9 cellular contexts compared by ENCODE assay signal in the genomic region with DNA sequence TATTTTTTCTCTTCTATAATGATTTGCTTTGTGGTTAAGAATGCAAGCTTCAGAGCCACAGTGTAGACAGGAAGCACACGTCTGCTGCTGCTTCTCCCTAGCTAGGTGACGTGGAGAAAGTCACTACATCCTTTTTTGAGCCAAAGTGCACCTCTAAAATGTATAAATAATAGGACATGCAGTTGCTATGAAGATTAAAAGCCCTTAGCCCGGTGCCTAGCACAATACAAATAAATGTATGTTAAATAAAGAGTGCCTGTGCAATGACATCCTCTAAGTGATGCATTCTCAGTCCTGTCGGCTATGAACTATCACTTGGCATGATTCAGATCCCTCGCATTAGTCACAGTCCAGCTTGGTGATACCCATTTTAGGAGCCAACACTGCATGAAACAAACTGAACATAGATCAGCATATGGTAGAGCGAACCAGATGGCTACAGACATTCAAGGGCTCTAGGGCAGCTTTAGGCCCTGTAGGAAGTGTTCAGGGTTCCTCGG. TPM values are rescaled to one million over a fixed set of nuclear protein-coding genes. Genes with fewer than 3 reads are reported as not detected.
DNase-seq lines count a peak whose midpoint lies in the region; ATAC-seq and TF ChIP-seq lines count a peak whose summit lies in the region.
"Had no signal": no experiment of that assay in that cellular context is flagged by ENCODE, and none has a peak within 500 bp of the region (broad histone marks: within the 10 kb centered on the region; RNA-seq: fewer than 3 reads in every experiment).

No MANE protein-coding gene starts in this region.

- TF ChIP-seq CTCF in stomach (IDR thresholded peaks at IDR 0.05): no peak

- TF ChIP-seq POLR2A in stomach (IDR thresholded peaks at IDR 0.05): no peak

- ATAC-seq in HG03460 (IDR thresholded peaks at IDR 0.05; ENCODE audit: unreplicated experiment): peak; percentile 58

- H3K9me3 ChIP-seq in stomach: no peaks in the 10 kb centered on the region

- H3K36me3 ChIP-seq in stomach: no peaks in the 10 kb centered on the region

- no peak for TF ChIP-seq EP300 in stomach (IDR thresholded peaks at IDR 0.05)

- no peaks in the 10 kb centered on the region for H3K27me3 ChIP-seq in stomach

- H3K27ac ChIP-seq in stomach: peak overlapping the region in 2 of 5 donors; percentile 6 to 47
- H3K27ac ChIP-seq: 22Rv1 had no signal

- 58 to 73% (median 66%) methylated on average over 7 of the region's 7 CpGs for WGBS in stomach, 5 donors

- H3K4me1 ChIP-seq in stomach: peaks cover 0 to 6% (median 5%) of the 10 kb centered on the region in 4 donors

- H3K4me3 ChIP-seq in stomach: no peak overlapping the region

- intact Hi-C loops in stomach (cut with DNase I; ENCODE audit: low total_unique reads): no loop called here

- DNase-seq in DMS 273 (lab: John Stamatoyannopoulos, UW; ENCODE audit: unreplicated experiment): peak; percentile 22
- no peak for DNase-seq in DMS 273 treated with DMSO at 0.1 percent for 48 hours (lab: John Stamatoyannopoulos, UW)
- peak; percentile 43 for DNase-seq in activated CD8-positive, alpha-beta memory T cell treated with anti-CD3 and anti-CD28 coated beads, Interleukin-2, amount 50 U/mL, for 4 hours
- peak; percentile 74 for DNase-seq in iris pigment epithelial cell (ENCODE audit: low read depth)
- DNase-seq in RPMI8226: no peak
- no peak for DNase-seq in NCI-H2227 treated with DMSO at 0.1 percent for 48 hours (lab: John Stamatoyannopoulos, UW)
- DNase-seq in stomach: no peak

RNA-seq across cellular contexts. Expression of a gene that starts 4.8 kb away (rescaled TPM):
- 10 to 100 TPM in 3 of 5 donors, 1 to 10 TPM in 2; 2.9 to 44.9 (median 10.7) TPM for total RNA-seq in stomach
- 1 to 10 TPM; 1.4 to 3.9 (median 3.4) TPM for polyA plus RNA-seq in stomach

RNA-seq across cellular contexts. Expression of a gene that starts 21.8 kb away (rescaled TPM):
- total RNA-seq in stomach: 100 to 1,000 TPM; 348 to 723 (median 536) TPM
- polyA plus RNA-seq in stomach: 100 to 1,000 TPM; 269 to 570 (median 340) TPM

Comparison
In these comparisons a context has a peak if more than half of its experiments do, and no peak if none do; other contexts are left out.
1. DNase-seq: peak in DMS 273 (single experiment), activated CD8-positive, alpha-beta memory T cell treated with anti-CD3 and anti-CD28 coated beads, Interleukin-2, amount 50 U/mL, for 4 hours (single experiment) and iris pigment epithelial cell (single experiment); none in DMS 273 treated with DMSO at 0.1 percent for 48 hours (single experiment), RPMI8226 (single experiment), NCI-H2227 treated with DMSO at 0.1 percent for 48 hours (single experiment) and stomach (single experiment).